25 cellular contexts compared by ENCODE assay signal in the genomic region with DNA sequence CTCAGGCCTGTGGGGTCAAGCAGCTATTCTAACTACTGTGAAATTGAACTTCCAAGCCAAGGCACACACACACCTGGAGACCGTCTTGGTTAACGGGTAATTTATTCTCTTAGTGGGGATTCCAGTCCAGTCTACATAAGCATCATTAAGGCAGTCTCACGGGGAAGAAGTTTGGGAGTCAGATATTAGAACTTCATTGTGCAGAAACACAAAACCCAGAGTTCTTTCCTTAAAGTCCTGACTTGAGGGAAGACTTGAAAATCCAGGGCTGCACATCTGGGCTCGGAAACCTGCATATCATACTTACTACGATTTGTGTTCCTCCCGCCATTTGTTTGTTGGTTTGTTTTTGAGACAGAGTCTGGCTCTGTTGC.
"Had no signal": no experiment of that assay in that cellular context is flagged by ENCODE, and none has a peak within 500 bp of the region (broad histone marks: within the 10 kb centered on the region; RNA-seq: fewer than 3 reads in every experiment).

No MANE protein-coding gene starts in this region.

- H3K4me3 ChIP-seq: stomach, suprapubic skin, testis, thoracic aorta, thyroid gland, tibial artery, tibial nerve, transverse colon, upper lobe of left lung, upper lobe of right lung, uterus, vagina had no signal

- FAIRE-seq: urothelium cell line had no signal

- H3K36me3 ChIP-seq: stomach, suprapubic skin, thoracic aorta, thyroid gland, tibial artery, tibial nerve, transverse colon, upper lobe of left lung, upper lobe of right lung, uterus, vagina had no signal

- H3K9me3 ChIP-seq: stomach, suprapubic skin, testis, thoracic aorta, thyroid gland, tibial artery, transverse colon, upper lobe of left lung, upper lobe of right lung, uterus, vagina had no signal

- DNase-seq: stimulated activated CD4-positive, alpha-beta T cell treated with anti-CD3 and anti-CD28 coated beads, Interleukin-2, amount 100 ng/mL, for 48 hours; stimulated activated CD4-positive, alpha-beta T cell treated with anti-CD3 and anti-CD28 coated beads, Interleukin-4, amount 100 ng/mL, for 1 hour; stimulated activated CD4-positive, alpha-beta T cell treated with anti-CD3 and anti-CD28 coated beads, Interleukin-4, amount 100 ng/mL, for 24 hours; stimulated activated CD4-positive, alpha-beta T cell treated with anti-CD3 and anti-CD28 coated beads, Interleukin-4, amount 100 ng/mL, for 4 hours; stimulated activated CD8-positive, alpha-beta memory T cell treated with anti-CD3 and anti-CD28 coated beads, Interleukin-4, amount 100 ng/mL, for 48 hours; stimulated activated naive B cell treated with anti-CD40 and anti-IgM and Interleukin-4, amounts not matched to agents 10 μg/mL and 1 μg/mL and 100 μg/mL, for 72 hours; stimulated activated naive CD4-positive, alpha-beta T cell; stimulated activated naive CD4-positive, alpha-beta T cell treated with Interleukin-2 at 50 U/mL for 16 hours; stimulated activated naive CD8-positive, alpha-beta T cell treated with anti-CD3 and anti-CD28 coated beads, Interleukin-15, amount 100 ng/mL, for 72 hours; stimulated activated naive CD8-positive, alpha-beta T cell treated with anti-CD3 and anti-CD28 coated beads, Interleukin-15, Interleukin-2, amounts not matched to agents 100 U/mL and 50 U/mL, for 24 hours; stomach; substantia nigra; testis; thyroid gland; tibial artery; transverse colon; trophoblast cell; upper lobe of right lung; uterus had no signal

- H3K27ac ChIP-seq: stomach, suprapubic skin, testis, thoracic aorta, thyroid gland, tibial artery, tibial nerve, transverse colon, upper lobe of left lung, upper lobe of right lung, uterus, vagina had no signal

- H3K4me1 ChIP-seq: stomach, suprapubic skin, testis, thyroid gland, tibial artery, tibial nerve, transverse colon, upper lobe of right lung, uterus, vagina had no signal

- H3K27me3 ChIP-seq: stomach, testis, thyroid gland, tibial nerve, transverse colon, upper lobe of left lung, upper lobe of right lung, uterus, vagina had no signal
